ENCODE assay signal across 8 cellular contexts in genomic region chr16:89602273-89602951, GRCh38. TPM values are rescaled to one million over a fixed set of nuclear protein-coding genes. Genes with fewer than 3 reads are reported as not detected.
A peak's percentile ranks its signal among the peaks of the same experiment; 100 is the strongest.
DNase-seq lines count a peak whose midpoint lies in the region; ATAC-seq and TF ChIP-seq lines count a peak whose summit lies in the region.

No MANE protein-coding gene starts in this region.

- H3K4me3 ChIP-seq in PC-9 = peak overlapping the region; percentile 22; the same call in 1 of the 2 replicates

- no peaks in the 10 kb centered on the region for H4K20me1 ChIP-seq in PC-9 (ENCODE audit: insufficient read depth)

- no TSS peak for BruUV-seq in PC-9 (replicated peaks; lab: Mats Ljungman, UMichigan)

- H3K9me2 ChIP-seq in PC-9 (ENCODE audit: insufficient read depth) = no peaks in the 10 kb centered on the region

- H3K36me3 ChIP-seq in PC-9 (ENCODE audit: low read depth) = no peaks in the 10 kb centered on the region

- H3K4me1 Mint-ChIP-seq in activated T-helper 1 cell treated with anti-CD3 and anti-CD28 coated beads, Interleukin-12 subunit alpha, Interleukin-12 subunit beta, Interleukin-2, Interleukin-4 antibody, amounts not matched to agents 30 ng/mL and 10 ng/mL and 1 ng/mL, durations not matched to agents 14 hours and 24 hours and 36 hours (ENCODE audit: low read depth) = peaks cover 13% of the 10 kb centered on the region

- no peak for TF ChIP-seq CTCF in PC-9 (conservative IDR thresholded peaks at IDR 0.05)
- TF ChIP-seq CTCF in foreskin keratinocyte (conservative IDR thresholded peaks at IDR 0.05) = no peak

- H3K27ac ChIP-seq in PC-9 = no peak overlapping the region
- H3K27ac ChIP-seq in foreskin keratinocyte = no peak overlapping the region

- H3K27me3 ChIP-seq in PC-9 (ENCODE audit: insufficient read depth, low read depth) (no peaks in the 10 kb centered on the region), foreskin keratinocyte (no peaks in the 10 kb centered on the region)

- no peaks in the 10 kb centered on the region for H3K9me3 ChIP-seq in PC-9 (ENCODE audit: insufficient read depth, low read depth)

- CTCF ChIA-PET in PC-9 (lab: Charles Lee) = no interaction called here

- no peaks in the 10 kb centered on the region for H3K79me2 ChIP-seq in PC-9 (ENCODE audit: low read depth)

- H3K27me3 Mint-ChIP-seq in activated T-helper 1 cell treated with anti-CD3 and anti-CD28 coated beads, Interleukin-12 subunit alpha, Interleukin-12 subunit beta, Interleukin-2, Interleukin-4 antibody, amounts not matched to agents 30 ng/mL and 10 ng/mL and 1 ng/mL, durations not matched to agents 14 hours and 24 hours and 36 hours (ENCODE audit: insufficient read depth) = no peaks in the 10 kb centered on the region

- no peak overlapping the region for H2AFZ ChIP-seq in PC-9

- peaks cover 17% of the 10 kb centered on the region; the same call in 1 of the 2 replicates for H3F3A ChIP-seq in PC-9 (ENCODE audit: insufficient read depth, low read depth)

- peak overlapping the region; percentile 71 for H3K4me2 ChIP-seq in PC-9

- ATAC-seq in foreskin keratinocyte (peak; percentile 88), HG02840 (IDR thresholded peaks at IDR 0.05; ENCODE audit: low FRiP score, unreplicated experiment) (no peak)

- no peak overlapping the region for H3K4me3 Mint-ChIP-seq in activated T-helper 1 cell treated with anti-CD3 and anti-CD28 coated beads, Interleukin-12 subunit alpha, Interleukin-12 subunit beta, Interleukin-2, Interleukin-4 antibody, amounts not matched to agents 30 ng/mL and 10 ng/mL and 1 ng/mL, durations not matched to agents 14 hours and 24 hours and 36 hours

- peak overlapping the region; percentile 7 for H3K27ac Mint-ChIP-seq in activated T-helper 1 cell treated with anti-CD3 and anti-CD28 coated beads, Interleukin-12 subunit alpha, Interleukin-12 subunit beta, Interleukin-2, Interleukin-4 antibody, amounts not matched to agents 30 ng/mL and 10 ng/mL and 1 ng/mL, durations not matched to agents 14 hours and 24 hours and 36 hours

- H3K9me3 Mint-ChIP-seq in activated T-helper 1 cell treated with anti-CD3 and anti-CD28 coated beads, Interleukin-12 subunit alpha, Interleukin-12 subunit beta, Interleukin-2, Interleukin-4 antibody, amounts not matched to agents 30 ng/mL and 10 ng/mL and 1 ng/mL, durations not matched to agents 14 hours and 24 hours and 36 hours = no peaks in the 10 kb centered on the region

- peaks cover 16% of the 10 kb centered on the region; the same call in 1 of the 2 replicates for H3K4me1 ChIP-seq in PC-9 (replicated peaks; ENCODE audit: insufficient read depth)
- no peaks in the 10 kb centered on the region for H3K4me1 ChIP-seq in foreskin keratinocyte

- DNase-seq in NCI-H146 (lab: John Stamatoyannopoulos, UW) (peak; percentile 44), NCI-H146 treated with DMSO at 0.1 percent for 48 hours (lab: John Stamatoyannopoulos, UW; ENCODE audit: unreplicated experiment) (no peak), PC-9 (peak; percentile 41 to 44), foreskin keratinocyte (peak; percentile 70 to 80), NCI-H774 (lab: John Stamatoyannopoulos, UW) (no peak)
- peak; percentile 26 for DNase-seq in activated T-helper 1 cell treated with anti-CD3 and anti-CD28 coated beads, Interleukin-12 subunit alpha, Interleukin-12 subunit beta, Interleukin-2, Interleukin-4 antibody, amounts not matched to agents 30 ng/mL and 10 ng/mL and 1 ng/mL, durations not matched to agents 14 hours and 24 hours and 36 hours (ENCODE audit: low spot score)
- DNase-seq in stimulated activated CD4-positive, alpha-beta T cell treated with anti-CD3 and anti-CD28 coated beads, Interleukin-12 subunit alpha, Interleukin-12 subunit beta, amount 100 ng/mL, for 48 hours (ENCODE audit: low read depth in 2 of 3, low spot score in 1 of 3) = peak; percentile 39 to 52 (median 51)

- POLR2A ChIA-PET in PC-9 (lab: Charles Lee; ENCODE audit: unreplicated experiment) = interaction anchor here (0.6 kb wide), 1 partner anchor 98 kb away, joined by 7 read pairs; no protein-coding TSS in a partner anchor

- intact Hi-C loops in PC-9 (cut with micrococcal nuclease; ENCODE audit: unreplicated experiment) = no loop called here
- intact Hi-C loops in activated T-helper 1 cell treated with anti-CD3 and anti-CD28 coated beads, Interleukin-12 subunit alpha, Interleukin-12 subunit beta, Interleukin-2, Interleukin-4 antibody, amounts not matched to agents 30 ng/mL and 10 ng/mL and 1 ng/mL, durations not matched to agents 14 hours and 24 hours and 36 hours (cut with micrococcal nuclease) = loop anchor here (1.0 kb wide), 1 partner anchor 39 kb away; no protein-coding TSS in a partner anchor

- H3K36me3 Mint-ChIP-seq in activated T-helper 1 cell treated with anti-CD3 and anti-CD28 coated beads, Interleukin-12 subunit alpha, Interleukin-12 subunit beta, Interleukin-2, Interleukin-4 antibody, amounts not matched to agents 30 ng/mL and 10 ng/mL and 1 ng/mL, durations not matched to agents 14 hours and 24 hours and 36 hours (ENCODE audit: low read depth) = no peaks in the 10 kb centered on the region

RNA-seq across cellular contexts. Expression of gene DPEP1, which starts 11.0 kb away (rescaled TPM):
- not detected in 2 replicates for total RNA-seq in PC-9 (2021)
- total RNA-seq in activated T-helper 1 cell treated with anti-CD3 and anti-CD28 coated beads, Interleukin-12 subunit alpha, Interleukin-12 subunit beta, Interleukin-2, Interleukin-4 antibody, amounts not matched to agents 30 ng/mL and 10 ng/mL and 1 ng/mL, durations not matched to agents 14 hours and 24 hours and 36 hours = not detected in 2 replicates
- not detected in 2 replicates for total RNA-seq in foreskin keratinocyte
- not detected in 2 replicates for polyA plus RNA-seq in foreskin keratinocyte

RNA-seq across cellular contexts. Expression of gene CPNE7, which starts 26.9 kb away (rescaled TPM):
- total RNA-seq in PC-9 (2021) = 19.5 and 27.8 TPM in 2 replicates
- total RNA-seq in activated T-helper 1 cell treated with anti-CD3 and anti-CD28 coated beads, Interleukin-12 subunit alpha, Interleukin-12 subunit beta, Interleukin-2, Interleukin-4 antibody, amounts not matched to agents 30 ng/mL and 10 ng/mL and 1 ng/mL, durations not matched to agents 14 hours and 24 hours and 36 hours = 32.2 and 35.2 TPM in 2 replicates
- total RNA-seq in foreskin keratinocyte = 5.5 and 8.4 TPM in 2 replicates
- 6.6 and 8.9 TPM in 2 replicates for polyA plus RNA-seq in foreskin keratinocyte

RNA-seq across cellular contexts. Expression of gene RPL13, which starts 41.9 kb away (rescaled TPM):
- total RNA-seq in PC-9 (2021) (2,045 and 3,124 TPM in 2 replicates), foreskin keratinocyte (2,272 and 2,558 TPM in 2 replicates)
- total RNA-seq in activated T-helper 1 cell treated with anti-CD3 and anti-CD28 coated beads, Interleukin-12 subunit alpha, Interleukin-12 subunit beta, Interleukin-2, Interleukin-4 antibody, amounts not matched to agents 30 ng/mL and 10 ng/mL and 1 ng/mL, durations not matched to agents 14 hours and 24 hours and 36 hours = 2,076 and 2,133 TPM in 2 replicates
- polyA plus RNA-seq in foreskin keratinocyte = 4,454 and 4,471 TPM in 2 replicates

RNA-seq across cellular contexts. Expression of gene CHMP1A, which starts 55.1 kb away (rescaled TPM):
- total RNA-seq in PC-9 (2021) (151 and 237 TPM in 2 replicates), foreskin keratinocyte (82.1 and 86.2 TPM in 2 replicates)
- 85.7 and 87.7 TPM in 2 replicates for total RNA-seq in activated T-helper 1 cell treated with anti-CD3 and anti-CD28 coated beads, Interleukin-12 subunit alpha, Interleukin-12 subunit beta, Interleukin-2, Interleukin-4 antibody, amounts not matched to agents 30 ng/mL and 10 ng/mL and 1 ng/mL, durations not matched to agents 14 hours and 24 hours and 36 hours
- polyA plus RNA-seq in foreskin keratinocyte = 80.2 and 84.1 TPM in 2 replicates

RNA-seq across cellular contexts. Expression of gene SPATA33, which starts 55.2 kb away (rescaled TPM):
- total RNA-seq in PC-9 (2021) = 21.0 and 25.6 TPM in 2 replicates
- 15.1 and 16.1 TPM in 2 replicates for total RNA-seq in activated T-helper 1 cell treated with anti-CD3 and anti-CD28 coated beads, Interleukin-12 subunit alpha, Interleukin-12 subunit beta, Interleukin-2, Interleukin-4 antibody, amounts not matched to agents 30 ng/mL and 10 ng/mL and 1 ng/mL, durations not matched to agents 14 hours and 24 hours and 36 hours
- total RNA-seq in foreskin keratinocyte = 10.6 and 11.8 TPM in 2 replicates
- 15.0 and 16.0 TPM in 2 replicates for polyA plus RNA-seq in foreskin keratinocyte

Comparison
In these comparisons a context has a peak if more than half of its experiments do, and no peak if none do; other contexts are left out.
1. DNase-seq: peak in NCI-H146 (single experiment), PC-9 (2 of 2), activated T-helper 1 cell treated with anti-CD3 and anti-CD28 coated beads, Interleukin-12 subunit alpha, Interleukin-12 subunit beta, Interleukin-2, Interleukin-4 antibody, amounts not matched to agents 30 ng/mL and 10 ng/mL and 1 ng/mL, durations not matched to agents 14 hours and 24 hours and 36 hours (single experiment), foreskin keratinocyte (2 of 2) and stimulated activated CD4-positive, alpha-beta T cell treated with anti-CD3 and anti-CD28 coated beads, Interleukin-12 subunit alpha, Interleukin-12 subunit beta, amount 100 ng/mL, for 48 hours (3 of 3); none in NCI-H146 treated with DMSO at 0.1 percent for 48 hours (single experiment) and NCI-H774 (single experiment).